ENCODE assay signal across 14 cellular contexts in the genomic region with DNA sequence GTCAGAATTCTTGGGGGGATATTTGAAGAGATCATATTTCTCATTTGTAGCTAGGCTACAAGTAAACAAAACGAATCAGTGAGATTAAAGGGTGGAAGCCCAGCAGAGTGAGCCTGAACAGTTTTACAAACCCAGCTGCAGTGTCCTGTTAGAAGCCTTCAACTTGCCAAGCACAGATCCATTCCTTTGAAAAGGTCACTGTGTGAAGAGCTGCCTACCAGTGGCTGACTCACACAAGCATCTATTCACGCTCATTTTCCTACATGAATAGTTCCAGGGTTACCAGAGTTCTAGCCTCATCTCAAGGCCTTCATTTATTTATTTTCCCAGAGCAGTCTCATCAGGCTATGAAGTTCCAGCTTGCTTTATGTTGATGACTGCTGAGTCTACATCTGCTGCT. TPM values are rescaled to one million over a fixed set of nuclear protein-coding genes. Genes with fewer than 3 reads are reported as not detected.
DNase-seq lines count a peak whose midpoint lies in the region; ATAC-seq, FAIRE-seq and TF ChIP-seq lines count a peak whose summit lies in the region.
"Had no signal": no experiment of that assay in that cellular context is flagged by ENCODE, and none has a peak within 500 bp of the region (broad histone marks: within the 10 kb centered on the region; RNA-seq: fewer than 3 reads in every experiment).

No MANE protein-coding gene starts in this region.

- H3K36me3 Mint-ChIP-seq in activated naive CD4-positive, alpha-beta T cell treated with anti-CD3 and anti-CD28 coated beads, Interleukin-2, amount 10 ng/mL, durations not matched to agents 7 days and 5 days: no peaks in the 10 kb centered on the region

- no peaks in the 10 kb centered on the region for H3K9me3 ChIP-seq in gastroesophageal sphincter
- no peaks in the 10 kb centered on the region for H3K9me3 ChIP-seq in small intestine (ENCODE audit: control insufficient read depth, low read depth)

- no peaks in the 10 kb centered on the region for H3K27me3 Mint-ChIP-seq in activated naive CD4-positive, alpha-beta T cell treated with anti-CD3 and anti-CD28 coated beads, Interleukin-2, amount 10 ng/mL, durations not matched to agents 7 days and 5 days
- H3K27me3 Mint-ChIP-seq: stimulated activated naive CD8-positive, alpha-beta T cell treated with anti-CD3 and anti-CD28 coated beads, Interleukin-15, amount 100 ng/mL, for 72 hours had no signal

- peaks cover 0 to 19% (median 11%) of the 10 kb centered on the region in 3 donors for H3K4me1 ChIP-seq in gastroesophageal sphincter
- H3K4me1 ChIP-seq in small intestine (ENCODE audit: control insufficient read depth in 2 of 2, insufficient read depth in 1 of 2, low read depth in 1 of 2, low read length in 1 of 2): peaks cover 0 to 6% of the 10 kb centered on the region in 2 donors

- no peak for TF ChIP-seq POLR2A in gastroesophageal sphincter (IDR thresholded peaks at IDR 0.05)

- H3K4me1 Mint-ChIP-seq in activated naive CD4-positive, alpha-beta T cell treated with anti-CD3 and anti-CD28 coated beads, Interleukin-2, amount 10 ng/mL, durations not matched to agents 7 days and 5 days: no peaks in the 10 kb centered on the region
- H3K4me1 Mint-ChIP-seq: stimulated activated naive CD8-positive, alpha-beta T cell treated with anti-CD3 and anti-CD28 coated beads, Interleukin-15, amount 100 ng/mL, for 72 hours had no signal

- peak; percentile 83 for DNase-seq in COLO829 (ENCODE audit: low spot score)
- DNase-seq in T1000 (lab: John Stamatoyannopoulos, UW): peak; percentile 13
- no peak for DNase-seq in omental fat pad (ENCODE audit: low spot score)
- DNase-seq in small intestine: no peak
- DNase-seq in GM19238 (ENCODE audit: insufficient read length, low spot score): no peak
- no peak for DNase-seq in activated naive CD4-positive, alpha-beta T cell treated with anti-CD3 and anti-CD28 coated beads, Interleukin-2, amount 10 ng/mL, durations not matched to agents 7 days and 5 days
- DNase-seq in NCI-H1436 (lab: John Stamatoyannopoulos, UW): no peak
- DNase-seq: activated CD8-positive, alpha-beta memory T cell treated with anti-CD3 and anti-CD28 coated beads, Interleukin-2, amount 50 U/mL, for 4 hours; central memory CD4-positive, alpha-beta T cell; Karpas-422; stimulated activated CD4-positive, alpha-beta T cell treated with anti-CD3 and anti-CD28 coated beads, Interleukin-2, amount 100 ng/mL, for 24 hours; stimulated activated naive CD8-positive, alpha-beta T cell treated with anti-CD3 and anti-CD28 coated beads, Interleukin-15, amount 100 ng/mL, for 72 hours had no signal

- peak; percentile 42 for ATAC-seq in gastroesophageal sphincter
- ATAC-seq in omental fat pad (ENCODE audit: low FRiP score): peak; percentile 54
- ATAC-seq: stimulated activated naive CD8-positive, alpha-beta T cell treated with anti-CD3 and anti-CD28 coated beads, Interleukin-15, amount 100 ng/mL, for 72 hours had no signal

- no peaks in the 10 kb centered on the region for H3K27me3 ChIP-seq in gastroesophageal sphincter
- H3K27me3 ChIP-seq in small intestine (ENCODE audit: control insufficient read depth in 2 of 2, insufficient read depth in 2 of 2, low read length in 2 of 2): no peaks in the 10 kb centered on the region

- no peaks in the 10 kb centered on the region for H3K9me3 Mint-ChIP-seq in activated naive CD4-positive, alpha-beta T cell treated with anti-CD3 and anti-CD28 coated beads, Interleukin-2, amount 10 ng/mL, durations not matched to agents 7 days and 5 days
- H3K9me3 Mint-ChIP-seq: stimulated activated naive CD8-positive, alpha-beta T cell treated with anti-CD3 and anti-CD28 coated beads, Interleukin-15, amount 100 ng/mL, for 72 hours; T-helper 1 cell treated with Interleukin-12 subunit alpha and Interleukin-12 subunit beta and Interleukin-4 antibody, amounts not matched to agents 30 μg/mL and 1 μg/mL, for 36 hours had no signal

- TF ChIP-seq EP300 in gastroesophageal sphincter (IDR thresholded peaks at IDR 0.05): no peak

- no peaks in the 10 kb centered on the region for H3K36me3 ChIP-seq in gastroesophageal sphincter
- no peaks in the 10 kb centered on the region for H3K36me3 ChIP-seq in small intestine (ENCODE audit: control insufficient read depth in 2 of 2, insufficient read depth in 2 of 2, low read length in 2 of 2)

- no peak for TF ChIP-seq CTCF in gastroesophageal sphincter (IDR thresholded peaks at IDR 0.05)
- TF ChIP-seq CTCF in omental fat pad (IDR thresholded peaks at IDR 0.05): no peak

- WGBS in gastroesophageal sphincter (ENCODE audit: low coverage in 1 of 2), 2 donors: 6 to 20% methylated on average over 2 of the region's 2 CpGs
- 36 to 45% (median 42%) methylated on average over 2 of the region's 2 CpGs for WGBS in small intestine, 3 donors

- H3K4me3 ChIP-seq in gastroesophageal sphincter: no peak overlapping the region
- H3K4me3 ChIP-seq in small intestine (ENCODE audit: low read depth in 1 of 2, low read length in 2 of 2): no peak overlapping the region

- no peak for FAIRE-seq in small intestine (lab: Jason Lieb, UNC)

- CTCF ChIA-PET in activated naive CD4-positive, alpha-beta T cell treated with anti-CD3 and anti-CD28 coated beads, Interleukin-2, amount 10 ng/mL, durations not matched to agents 7 days and 5 days (lab: Charles Lee): no interaction called here

- peak overlapping the region in 2 of 4 donors; percentile 48 to 49 for H3K27ac ChIP-seq in gastroesophageal sphincter
- no peak overlapping the region for H3K27ac ChIP-seq in small intestine (ENCODE audit: low read depth in 1 of 2, low read length in 1 of 2)

- H3K4me3 Mint-ChIP-seq in activated naive CD4-positive, alpha-beta T cell treated with anti-CD3 and anti-CD28 coated beads, Interleukin-2, amount 10 ng/mL, durations not matched to agents 7 days and 5 days: no peak overlapping the region
- H3K4me3 Mint-ChIP-seq: stimulated activated naive CD8-positive, alpha-beta T cell treated with anti-CD3 and anti-CD28 coated beads, Interleukin-15, amount 100 ng/mL, for 72 hours; T-helper 1 cell treated with Interleukin-12 subunit alpha and Interleukin-12 subunit beta and Interleukin-4 antibody, amounts not matched to agents 30 μg/mL and 1 μg/mL, for 36 hours had no signal

- no peak overlapping the region for H3K27ac Mint-ChIP-seq in activated naive CD4-positive, alpha-beta T cell treated with anti-CD3 and anti-CD28 coated beads, Interleukin-2, amount 10 ng/mL, durations not matched to agents 7 days and 5 days
- H3K27ac Mint-ChIP-seq: stimulated activated naive CD8-positive, alpha-beta T cell treated with anti-CD3 and anti-CD28 coated beads, Interleukin-15, amount 100 ng/mL, for 72 hours; T-helper 1 cell treated with Interleukin-12 subunit alpha and Interleukin-12 subunit beta and Interleukin-4 antibody, amounts not matched to agents 30 μg/mL and 1 μg/mL, for 36 hours had no signal

RNA-seq across cellular contexts. Expression of a gene that starts 25.7 kb away (rescaled TPM):
- total RNA-seq in gastroesophageal sphincter: under 1 TPM in 2 of 4 donors, not detected in 2; 0.54 to 0.62 TPM
- 1 to 10 TPM in 1 of 4 donors, under 1 TPM in 2, not detected in 1; 0.47 to 2.3 (median 0.75) TPM for total RNA-seq in omental fat pad
- polyA plus RNA-seq in small intestine: 1 to 10 TPM in 2 of 3 donors, under 1 TPM in 1; 0.75 to 5.1 (median 3.6) TPM

Comparison
In these comparisons a context has a peak if more than half of its experiments do, and no peak if none do; other contexts are left out.
1. DNase-seq: peak in COLO829 (single experiment) and T1000 (single experiment); none in omental fat pad (single experiment), small intestine (single experiment), GM19238 (single experiment), activated naive CD4-positive, alpha-beta T cell treated with anti-CD3 and anti-CD28 coated beads, Interleukin-2, amount 10 ng/mL, durations not matched to agents 7 days and 5 days (single experiment) and NCI-H1436 (single experiment).